12 cellular contexts compared by ENCODE assay signal in the genomic region with DNA sequence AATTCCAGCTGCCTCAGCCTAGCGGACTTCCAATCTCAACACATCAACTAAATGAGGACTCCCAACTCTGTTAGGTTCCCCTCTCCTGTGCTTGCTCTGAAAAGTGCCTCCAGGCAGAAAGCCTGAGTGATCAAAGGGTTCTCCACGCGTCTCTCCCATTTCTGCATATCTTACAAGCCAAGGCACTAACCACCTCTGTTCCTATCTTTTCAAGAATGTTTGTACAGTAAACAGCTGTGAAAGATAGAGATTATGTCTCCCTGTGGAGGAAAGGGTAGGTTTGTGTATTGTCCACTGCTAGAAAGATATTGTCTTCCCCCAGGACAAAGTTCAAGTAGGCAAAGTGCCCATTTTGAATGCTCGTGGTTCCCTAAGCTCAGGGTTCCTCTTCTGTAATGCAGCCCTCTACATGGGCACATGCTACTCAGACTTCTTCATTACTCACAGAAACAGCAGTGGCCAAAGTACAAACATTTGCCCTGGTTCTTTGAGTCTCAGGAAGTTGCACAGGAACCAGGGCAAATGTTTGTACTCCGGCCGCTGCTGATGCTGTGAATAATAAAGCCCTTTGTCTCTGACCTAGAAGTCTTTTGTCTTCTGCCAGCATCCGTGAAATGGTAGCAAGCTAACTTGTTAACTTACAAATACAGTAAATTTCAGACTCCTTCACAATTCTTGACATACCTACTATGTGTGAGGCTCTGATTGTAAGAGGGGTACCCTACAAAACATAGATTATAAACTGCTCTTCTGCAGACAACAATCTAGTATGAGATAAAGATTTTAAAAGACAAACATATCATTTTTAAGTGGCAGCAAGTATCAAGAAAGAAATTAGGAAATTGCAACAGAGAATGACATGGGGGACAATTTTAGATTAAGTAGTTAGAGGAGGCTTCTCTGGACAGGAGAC. TPM values are rescaled to one million over a fixed set of nuclear protein-coding genes. Genes with fewer than 3 reads are reported as not detected.
DNase-seq lines count a peak whose midpoint lies in the region; ATAC-seq and TF ChIP-seq lines count a peak whose summit lies in the region.
"Had no signal": no experiment of that assay in that cellular context is flagged by ENCODE, and none has a peak within 500 bp of the region (broad histone marks: within the 10 kb centered on the region; RNA-seq: fewer than 3 reads in every experiment).

No MANE protein-coding gene starts in this region.

- no peaks in the 10 kb centered on the region for H4K20me1 ChIP-seq in smooth muscle cell (ENCODE audit: low read depth)

- H3K27ac Mint-ChIP-seq in dendritic cell treated with granulocyte-macrophage colony-stimulating factor and Interleukin-4, amounts not matched to agents 40 ng/mL and 50 ng/mL, for 4 days = peak overlapping the region; percentile 11
- no peak overlapping the region for H3K27ac Mint-ChIP-seq in stimulated activated naive CD8-positive, alpha-beta T cell treated with anti-CD3 and anti-CD28 coated beads, Interleukin-15, amount 100 ng/mL, for 72 hours
- H3K27ac Mint-ChIP-seq: stimulated activated memory B cell treated with anti-CD40 and anti-IgM and Interleukin-4, amounts not matched to agents 10 μg/mL and 1 μg/mL and 100 μg/mL, for 72 hours had no signal

- H3K4me1 Mint-ChIP-seq in dendritic cell treated with granulocyte-macrophage colony-stimulating factor and Interleukin-4, amounts not matched to agents 40 ng/mL and 50 ng/mL, for 4 days (ENCODE audit: low read depth) = peaks cover 28% of the 10 kb centered on the region
- no peaks in the 10 kb centered on the region for H3K4me1 Mint-ChIP-seq in stimulated activated naive CD8-positive, alpha-beta T cell treated with anti-CD3 and anti-CD28 coated beads, Interleukin-15, amount 100 ng/mL, for 72 hours

- no peak overlapping the region for H2BK15ac ChIP-seq in mesenchymal stem cell (ENCODE audit: low read depth, poor library complexity, severe bottlenecking)

- H3K27me3 ChIP-seq in ACC112 (ENCODE audit: insufficient read depth, low read length) (no peaks in the 10 kb centered on the region), mesenchymal stem cell (ENCODE audit: control insufficient read depth in 1 of 2, insufficient read depth in 1 of 2, low read length in 2 of 2) (peaks cover 0 to 6% of the 10 kb centered on the region in 2 experiments), smooth muscle cell (ENCODE audit: low read depth) (no peaks in the 10 kb centered on the region)
- H3K27me3 ChIP-seq: BE2C had no signal

- intact Hi-C loops in dendritic cell treated with granulocyte-macrophage colony-stimulating factor and Interleukin-4, amounts not matched to agents 40 ng/mL and 50 ng/mL, for 4 days (cut with micrococcal nuclease) = loop anchor here (2.0 kb wide), 1 partner anchor 80 kb away; no protein-coding TSS in a partner anchor

- H3K9me3 ChIP-seq in mesenchymal stem cell (ENCODE audit: control insufficient read depth, low read length) (no peaks in the 10 kb centered on the region), smooth muscle cell (replicated peaks; ENCODE audit: low read depth) (no peaks in the 10 kb centered on the region)
- H3K9me3 ChIP-seq: BE2C had no signal

- H2BK12ac ChIP-seq in mesenchymal stem cell (ENCODE audit: low read length in 2 of 2) = no peak overlapping the region

- H3K14ac ChIP-seq in mesenchymal stem cell (ENCODE audit: low read length in 2 of 2) = no peak overlapping the region

- H3K9ac ChIP-seq in mesenchymal stem cell (ENCODE audit: low read length) (no peak overlapping the region), smooth muscle cell (ENCODE audit: low read depth) (no peak overlapping the region)

- no peak overlapping the region for H2BK5ac ChIP-seq in mesenchymal stem cell (ENCODE audit: low read depth, low read length, poor library complexity, severe bottlenecking)

- no peak overlapping the region for H3K18ac ChIP-seq in mesenchymal stem cell (ENCODE audit: low read depth in 1 of 2, low read length in 2 of 2)

- no peaks in the 10 kb centered on the region for H3F3A ChIP-seq in smooth muscle cell (ENCODE audit: low read depth)

- no peak overlapping the region for H4K8ac ChIP-seq in mesenchymal stem cell (ENCODE audit: low read length)

- ATAC-seq in GM21717 (IDR thresholded peaks at IDR 0.05; ENCODE audit: unreplicated experiment) = no peak
- no peak for ATAC-seq in stimulated activated naive CD8-positive, alpha-beta T cell treated with anti-CD3 and anti-CD28 coated beads, Interleukin-15, amount 100 ng/mL, for 72 hours
- ATAC-seq: stimulated activated memory B cell treated with anti-CD40 and anti-IgM and Interleukin-4, amounts not matched to agents 10 μg/mL and 1 μg/mL and 100 μg/mL, for 72 hours had no signal

- TF ChIP-seq CTCF in NB4 (IDR thresholded peaks at IDR 0.05; ENCODE audit: low read depth, low read length) (no peak), smooth muscle cell (IDR thresholded peaks at IDR 0.05; ENCODE audit: borderline replicate concordance, insufficient read depth, poor library complexity, severe bottlenecking) (no peak)

- H3K4me1 ChIP-seq in ACC112 (ENCODE audit: control insufficient read depth, insufficient read depth, low read length, unreplicated experiment) = no peaks in the 10 kb centered on the region
- peaks cover 2% of the 10 kb centered on the region for H3K4me1 ChIP-seq in mesenchymal stem cell (ENCODE audit: control insufficient read depth, insufficient read depth, low read depth, low read length)
- peaks cover 9% of the 10 kb centered on the region for H3K4me1 ChIP-seq in smooth muscle cell (ENCODE audit: low read depth)

- H2BK120ac ChIP-seq in mesenchymal stem cell (ENCODE audit: low read depth, low read length) = no peak overlapping the region

- TF ChIP-seq POLR2A in NB4 (IDR thresholded peaks at IDR 0.05; ENCODE audit: extremely low read depth, insufficient read length) = no peak

- in situ Hi-C loops in ACHN (cut with HindIII; ENCODE audit: low pct_ligation_motif_present, low pct_unique_long_range_greater_than_20kb, low sequenced_read_pairs) = loop anchor here (25.0 kb wide), 1 partner anchor 230 kb away; no protein-coding TSS in a partner anchor

- H3K4me3 Mint-ChIP-seq in dendritic cell treated with granulocyte-macrophage colony-stimulating factor and Interleukin-4, amounts not matched to agents 40 ng/mL and 50 ng/mL, for 4 days = no peak overlapping the region
- H3K4me3 Mint-ChIP-seq in stimulated activated naive CD8-positive, alpha-beta T cell treated with anti-CD3 and anti-CD28 coated beads, Interleukin-15, amount 100 ng/mL, for 72 hours = no peak overlapping the region
- H3K4me3 Mint-ChIP-seq: stimulated activated memory B cell treated with anti-CD40 and anti-IgM and Interleukin-4, amounts not matched to agents 10 μg/mL and 1 μg/mL and 100 μg/mL, for 72 hours had no signal

- H3K36me3 ChIP-seq in ACC112 (ENCODE audit: insufficient read depth, low read length) (no peaks in the 10 kb centered on the region), mesenchymal stem cell (ENCODE audit: control insufficient read depth in 1 of 2, insufficient read depth in 2 of 2, low read depth in 1 of 2, low read length in 2 of 2) (no peaks in the 10 kb centered on the region), smooth muscle cell (ENCODE audit: low read depth) (no peaks in the 10 kb centered on the region)
- H3K36me3 ChIP-seq: BE2C had no signal

- H2AK5ac ChIP-seq in mesenchymal stem cell (ENCODE audit: low read length, severe bottlenecking) = no peak overlapping the region

- no peaks in the 10 kb centered on the region for H3K36me3 Mint-ChIP-seq in dendritic cell treated with granulocyte-macrophage colony-stimulating factor and Interleukin-4, amounts not matched to agents 40 ng/mL and 50 ng/mL, for 4 days (ENCODE audit: low read depth)
- H3K36me3 Mint-ChIP-seq: stimulated activated memory B cell treated with anti-CD40 and anti-IgM and Interleukin-4, amounts not matched to agents 10 μg/mL and 1 μg/mL and 100 μg/mL, for 72 hours had no signal

- H3K27me3 Mint-ChIP-seq in dendritic cell treated with granulocyte-macrophage colony-stimulating factor and Interleukin-4, amounts not matched to agents 40 ng/mL and 50 ng/mL, for 4 days = peaks cover 11% of the 10 kb centered on the region
- H3K27me3 Mint-ChIP-seq in stimulated activated naive CD8-positive, alpha-beta T cell treated with anti-CD3 and anti-CD28 coated beads, Interleukin-15, amount 100 ng/mL, for 72 hours = no peaks in the 10 kb centered on the region
- H3K27me3 Mint-ChIP-seq: stimulated activated memory B cell treated with anti-CD40 and anti-IgM and Interleukin-4, amounts not matched to agents 10 μg/mL and 1 μg/mL and 100 μg/mL, for 72 hours had no signal

- peak overlapping the region; percentile 28 for H2AFZ ChIP-seq in ACC112 (ENCODE audit: low read length, unreplicated experiment)
- H2AFZ ChIP-seq in mesenchymal stem cell (ENCODE audit: low read depth, low read length) = no peak overlapping the region
- no peak overlapping the region for H2AFZ ChIP-seq in smooth muscle cell (ENCODE audit: low read depth)

- no peak overlapping the region for H4K91ac ChIP-seq in mesenchymal stem cell (ENCODE audit: low read length)

- H3K9me3 Mint-ChIP-seq in dendritic cell treated with granulocyte-macrophage colony-stimulating factor and Interleukin-4, amounts not matched to agents 40 ng/mL and 50 ng/mL, for 4 days = no peaks in the 10 kb centered on the region
- H3K9me3 Mint-ChIP-seq in stimulated activated naive CD8-positive, alpha-beta T cell treated with anti-CD3 and anti-CD28 coated beads, Interleukin-15, amount 100 ng/mL, for 72 hours = no peaks in the 10 kb centered on the region
- H3K9me3 Mint-ChIP-seq: stimulated activated memory B cell treated with anti-CD40 and anti-IgM and Interleukin-4, amounts not matched to agents 10 μg/mL and 1 μg/mL and 100 μg/mL, for 72 hours had no signal

- DNase-seq in NB4 (ENCODE audit: low read depth) = peak; percentile 25
- DNase-seq in mesenchymal stem cell = peak; percentile 40
- DNase-seq in smooth muscle cell (lab: John Stamatoyannopoulos, UW; ENCODE audit: unreplicated experiment) = no peak
- no peak for DNase-seq in stimulated activated naive CD8-positive, alpha-beta T cell treated with anti-CD3 and anti-CD28 coated beads, Interleukin-15, amount 100 ng/mL, for 72 hours
- DNase-seq in ACHN = no peak
- DNase-seq: BE2C, cerebellar nuclear complex, NCI-H1092 had no signal

- H3K23ac ChIP-seq in mesenchymal stem cell (ENCODE audit: low read length in 2 of 2) = no peak overlapping the region

- H3K27ac ChIP-seq in ACC112 (ENCODE audit: low read depth, low read length) = no peak overlapping the region
- H3K27ac ChIP-seq in mesenchymal stem cell (ENCODE audit: low read length, poor library complexity, severe bottlenecking) = no peak overlapping the region
- H3K27ac ChIP-seq in smooth muscle cell (ENCODE audit: low read depth) = no peak overlapping the region

- H3K79me2 ChIP-seq in ACC112 (ENCODE audit: control insufficient read depth, insufficient read depth, low read length, unreplicated experiment) (no peaks in the 10 kb centered on the region), smooth muscle cell (ENCODE audit: low read depth) (no peaks in the 10 kb centered on the region)

- H3K4ac ChIP-seq in mesenchymal stem cell (ENCODE audit: low read depth in 1 of 2, low read length in 2 of 2) = no peak overlapping the region

- no peaks in the 10 kb centered on the region for H3K79me1 ChIP-seq in mesenchymal stem cell (replicated peaks; ENCODE audit: low read length, poor library complexity, severe bottlenecking)

- WGBS in mesenchymal stem cell = 33% methylated on average over 7 of the region's 7 CpGs
- WGBS in smooth muscle cell (ENCODE audit: low lambda C conversion rate) = 21% methylated on average over 7 of the region's 7 CpGs

- H3K4me2 ChIP-seq in mesenchymal stem cell (ENCODE audit: low read length, poor library complexity, severe bottlenecking) = no peak overlapping the region
- H3K4me2 ChIP-seq in smooth muscle cell = no peak overlapping the region

- H3K4me3 ChIP-seq in ACC112 (ENCODE audit: low read depth, low read length) = no peak overlapping the region
- H3K4me3 ChIP-seq in NB4 (ENCODE audit: low read depth, low read length) = no peak overlapping the region
- H3K4me3 ChIP-seq in mesenchymal stem cell (ENCODE audit: insufficient read depth in 1 of 2, low read depth in 1 of 2, low read length in 2 of 2) = no peak overlapping the region
- no peak overlapping the region for H3K4me3 ChIP-seq in smooth muscle cell

RNA-seq across cellular contexts. Expression of gene PKDCC, which starts 44.5 kb away (rescaled TPM):
- polyA plus RNA-seq in mesenchymal stem cell (2013, experiment 1 of 2) = 35.7 TPM
- 35.3 TPM for polyA plus RNA-seq in mesenchymal stem cell (2013, experiment 2 of 2)
- 15.2 and 22.9 TPM in 2 replicates for total RNA-seq in smooth muscle cell
- 5.1 and 12.2 TPM in 2 replicates for polyA plus RNA-seq in smooth muscle cell

Comparison
In these comparisons a context has a peak if more than half of its experiments do, and no peak if none do; other contexts are left out.
1. DNase-seq: peak in NB4 (single experiment) and mesenchymal stem cell (single experiment); none in smooth muscle cell (single experiment), stimulated activated naive CD8-positive, alpha-beta T cell treated with anti-CD3 and anti-CD28 coated beads, Interleukin-15, amount 100 ng/mL, for 72 hours (0 of 2) and ACHN (single experiment).